ENCODE assay signal across 20 cellular contexts in genomic region chr18:47677952-47678351, GRCh38.
"Had no signal": no experiment of that assay in that cellular context is flagged by ENCODE, and none has a peak within 500 bp of the region (broad histone marks: within the 10 kb centered on the region; RNA-seq: fewer than 3 reads in every experiment).

No MANE protein-coding gene starts in this region.

- ATAC-seq: activated T-cell treated with anti-CD3 and anti-CD28 coated beads, Interleukin-2, amount 50 U/mL, for 72 hours; foreskin keratinocyte; left cardiac atrium; natural killer cell treated with Interleukin-12 subunit alpha and Interleukin-12 subunit beta and Interleukin-15 and Interleukin-18, amount 100 ng/mL, for 72 hours; pancreas; upper lobe of right lung had no signal

- H3K4me3 ChIP-seq: ascending aorta, coronary artery, pancreas, sigmoid colon, upper lobe of right lung had no signal

- DNase-seq: activated CD4-positive, CD25-positive, alpha-beta regulatory T cell treated with anti-CD3 and anti-CD28 coated beads, Interleukin-2, amount 50 U/mL, for 72 hours; activated CD8-positive, alpha-beta memory T cell treated with anti-CD3 and anti-CD28 coated beads for 24 hours; activated effector memory CD4-positive, alpha-beta T cell treated with anti-CD3 and anti-CD28 coated beads, Interleukin-2, amount 50 U/mL, for 16 hours; activated T-cell treated with anti-CD3 and anti-CD28 coated beads, Interleukin-2, amount 50 U/mL, for 72 hours; foreskin keratinocyte; glutamatergic neuron; hippocampal formation; left cardiac atrium; mesendoderm; pancreas; sigmoid colon; stimulated activated CD4-positive, alpha-beta T cell treated with anti-CD3 and anti-CD28 coated beads, Interleukin-4, amount 100 ng/mL, for 24 hours; stimulated activated naive CD4-positive, alpha-beta T cell; T1000; upper lobe of right lung had no signal

- H3K9me3 Mint-ChIP-seq: activated naive CD4-positive, alpha-beta T cell treated with anti-CD3 and anti-CD28 coated beads, Interleukin-2, amount 50 U/mL, for 24 hours; activated T-cell treated with anti-CD3 and anti-CD28 coated beads, Interleukin-2, amount 50 U/mL, for 72 hours; natural killer cell treated with Interleukin-12 subunit alpha and Interleukin-12 subunit beta and Interleukin-15 and Interleukin-18, amount 100 ng/mL, for 72 hours had no signal

- H3K27ac Mint-ChIP-seq: activated naive CD4-positive, alpha-beta T cell treated with anti-CD3 and anti-CD28 coated beads, Interleukin-2, amount 50 U/mL, for 24 hours; activated T-cell treated with anti-CD3 and anti-CD28 coated beads, Interleukin-2, amount 50 U/mL, for 72 hours; natural killer cell treated with Interleukin-12 subunit alpha and Interleukin-12 subunit beta and Interleukin-15 and Interleukin-18, amount 100 ng/mL, for 72 hours had no signal

- H3K36me3 ChIP-seq: ascending aorta, neutrophil, pancreas, sigmoid colon, upper lobe of right lung had no signal

- H3K36me3 Mint-ChIP-seq: activated naive CD4-positive, alpha-beta T cell treated with anti-CD3 and anti-CD28 coated beads, Interleukin-2, amount 50 U/mL, for 24 hours; natural killer cell treated with Interleukin-12 subunit alpha and Interleukin-12 subunit beta and Interleukin-15 and Interleukin-18, amount 100 ng/mL, for 72 hours had no signal

- H3K4me3 Mint-ChIP-seq: activated naive CD4-positive, alpha-beta T cell treated with anti-CD3 and anti-CD28 coated beads, Interleukin-2, amount 50 U/mL, for 24 hours; activated T-cell treated with anti-CD3 and anti-CD28 coated beads, Interleukin-2, amount 50 U/mL, for 72 hours; natural killer cell treated with Interleukin-12 subunit alpha and Interleukin-12 subunit beta and Interleukin-15 and Interleukin-18, amount 100 ng/mL, for 72 hours had no signal

- H3K27me3 ChIP-seq: ascending aorta, foreskin keratinocyte, neutrophil, pancreas, sigmoid colon, upper lobe of right lung had no signal

- H3K4me1 Mint-ChIP-seq: activated naive CD4-positive, alpha-beta T cell treated with anti-CD3 and anti-CD28 coated beads, Interleukin-2, amount 50 U/mL, for 24 hours had no signal
